Comparison of ENCODE assay signal across 8 cellular contexts in genomic region chr5:93582677-93583524, GRCh38. TPM values are rescaled to one million over a fixed set of nuclear protein-coding genes. Genes with fewer than 3 reads are reported as not detected.
DNase-seq lines count a peak whose midpoint lies in the region; ATAC-seq and TF ChIP-seq lines count a peak whose summit lies in the region.

NR2F1 (plus strand) TSS chr5:93583222; CDS start chr5:93585024, 1,802 bp downstream.

- H3K27ac Mint-ChIP-seq in activated CD8-positive, alpha-beta T cell treated with anti-CD3 and anti-CD28 coated beads for 36 hours = no peak within 1 kb of the TSS

- CTCF ChIA-PET in AG04449 (lab: Yijun Ruan, JAX) = interaction anchor here (0.7 to 2.0 kb wide), 6 partner anchors 25 to 224 kb away, joined by 3 to 16 read pairs (median 4); no protein-coding TSS in a partner anchor
- CTCF ChIA-PET in activated CD8-positive, alpha-beta T cell treated with anti-CD3 and anti-CD28 coated beads for 36 hours (lab: Charles Lee) = interaction anchor here (0.8 to 3.2 kb wide), 7 partner anchors 10 to 334 kb away, joined by 3 to 15 read pairs (median 5); no protein-coding TSS in a partner anchor

- H3K4me3 Mint-ChIP-seq in activated CD8-positive, alpha-beta T cell treated with anti-CD3 and anti-CD28 coated beads for 36 hours = no peak within 1 kb of the TSS

- no peak for TF ChIP-seq CTCF in AG04449 (IDR thresholded peaks at IDR 0.05; ENCODE audit: insufficient read depth, low read length, missing control alignments)
- TF ChIP-seq CTCF in activated CD8-positive, alpha-beta T cell treated with anti-CD3 and anti-CD28 coated beads for 36 hours (IDR thresholded peaks at IDR 0.05) = no peak

- POLR2A ChIA-PET in AG04449 (lab: Yijun Ruan, JAX) = interaction anchor here (0.6 to 1.0 kb wide), 4 partner anchors 218 to 919 kb away, joined by 3 read pairs; no protein-coding TSS in a partner anchor
- POLR2A ChIA-PET in activated CD8-positive, alpha-beta T cell treated with anti-CD3 and anti-CD28 coated beads for 36 hours (lab: Charles Lee) = interaction anchor here (0.6 to 0.7 kb wide), 2 partner anchors 224 to 249 kb away, joined by 3 read pairs; no protein-coding TSS in a partner anchor

- intact Hi-C loops in activated CD8-positive, alpha-beta T cell treated with anti-CD3 and anti-CD28 coated beads for 36 hours (cut with micrococcal nuclease) = loop anchor here (2.0 to 5.0 kb wide), 3 partner anchors 39 to 329 kb away; no protein-coding TSS in a partner anchor

- peaks cover 2% of the 10 kb centered on the region for H3K9me3 Mint-ChIP-seq in activated CD8-positive, alpha-beta T cell treated with anti-CD3 and anti-CD28 coated beads for 36 hours

- ATAC-seq in GM18909 (IDR thresholded peaks at IDR 0.05; ENCODE audit: poor library complexity, unreplicated experiment) (peak; percentile 35), GM21381 (IDR thresholded peaks at IDR 0.05; ENCODE audit: unreplicated experiment) (no peak), HG02642 (IDR thresholded peaks at IDR 0.05; ENCODE audit: poor library complexity, unreplicated experiment) (no peak)
- ATAC-seq in activated CD8-positive, alpha-beta T cell treated with anti-CD3 and anti-CD28 coated beads for 36 hours = peak; percentile 38

- H3K4me3 ChIP-seq in AG04449 (ENCODE audit: low read depth, low read length) = peak within 1 kb of the TSS; percentile 80

- H3K36me3 Mint-ChIP-seq in activated CD8-positive, alpha-beta T cell treated with anti-CD3 and anti-CD28 coated beads for 36 hours (ENCODE audit: low read depth) = peaks cover 3% of the 10 kb centered on the region

- peaks cover 49% of the 10 kb centered on the region for H3K27me3 Mint-ChIP-seq in activated CD8-positive, alpha-beta T cell treated with anti-CD3 and anti-CD28 coated beads for 36 hours

- DNase-seq in AG04449 (ENCODE audit: low read depth, low spot score) (peak; percentile 85), NCI-H2107 (lab: John Stamatoyannopoulos, UW) (peak; percentile 63), glomerular visceral epithelial cell (ENCODE audit: extremely low spot score) (peak; percentile 82), pons (ENCODE audit: low spot score) (peak; percentile 83)
- DNase-seq in activated CD8-positive, alpha-beta T cell treated with anti-CD3 and anti-CD28 coated beads for 36 hours = no peak

- H3K4me1 Mint-ChIP-seq in activated CD8-positive, alpha-beta T cell treated with anti-CD3 and anti-CD28 coated beads for 36 hours (ENCODE audit: low read depth) = peaks cover 30% of the 10 kb centered on the region

RNA-seq across cellular contexts. Expression of gene NR2F1, which starts in this region (rescaled TPM):
- not detected for total RNA-seq in activated CD8-positive, alpha-beta T cell treated with anti-CD3 and anti-CD28 coated beads for 36 hours

Comparison
In these comparisons a context has a peak if more than half of its experiments do, and no peak if none do; other contexts are left out.
1. Peak in ATAC-seq in activated CD8-positive, alpha-beta T cell treated with anti-CD3 and anti-CD28 coated beads for 36 hours; RNA of the gene not detected or under 1 TPM.